In genomic region chr17:44344939-44345496, GRCh38 we compare ENCODE assay signal across 8 cellular contexts. TPM values are rescaled to one million over a fixed set of nuclear protein-coding genes. Genes with fewer than 3 reads are reported as not detected.
DNase-seq lines count a peak whose midpoint lies in the region; ATAC-seq lines count a peak whose summit lies in the region.

Gene GRN (plus strand): TSS chr17:44345302. CDS start chr17:44349165, 3,863 bp downstream.

- H3K9me2 ChIP-seq in Karpas-422 (replicated peaks; ENCODE audit: insufficient read depth, low read length) = no peaks in the 10 kb centered on the region

- H3K27ac Mint-ChIP-seq in naive B cell = peak within 1 kb of the TSS; percentile 83 to 98 (median 94)
- peak within 1 kb of the TSS; percentile 97 for H3K27ac Mint-ChIP-seq in stimulated activated memory B cell treated with anti-CD40 and anti-IgM and Interleukin-4, amounts not matched to agents 10 μg/mL and 1 μg/mL and 100 μg/mL, for 72 hours

- DNase-seq in DMS 273 (lab: John Stamatoyannopoulos, UW; ENCODE audit: unreplicated experiment) (peak; percentile 99), Karpas-422 (peak; percentile 97), RPMI8226 (peak; percentile 95), fibroblast of gingiva (ENCODE audit: low read depth) (peak; percentile 98), naive B cell (peak; percentile 85)
- peak; percentile 67 to 71 for DNase-seq in activated T-helper 1 cell treated with anti-CD3 and anti-CD28 coated beads, Interleukin-2, amount 50 U/mL, for 16 hours (ENCODE audit: low read depth in 1 of 2, low spot score in 1 of 2)

- peaks cover 43% of the 10 kb centered on the region for H3K4me1 ChIP-seq in Karpas-422 (ENCODE audit: low read length)

- H2AFZ ChIP-seq in Karpas-422 (ENCODE audit: low read length) = peak within 1 kb of the TSS; percentile 31; the same call in 1 of the 2 replicates

- H3K4me3 ChIP-seq in Karpas-422 (ENCODE audit: low read length) = peak within 1 kb of the TSS; percentile 77

- H4K20me1 ChIP-seq in Karpas-422 (ENCODE audit: insufficient read depth, low read depth, low read length) = no peaks in the 10 kb centered on the region

- no peaks in the 10 kb centered on the region for H3K36me3 Mint-ChIP-seq in naive B cell
- H3K36me3 Mint-ChIP-seq in stimulated activated memory B cell treated with anti-CD40 and anti-IgM and Interleukin-4, amounts not matched to agents 10 μg/mL and 1 μg/mL and 100 μg/mL, for 72 hours = peaks cover 17% of the 10 kb centered on the region

- peak within 1 kb of the TSS; percentile 90 for H3K4me2 ChIP-seq in Karpas-422 (ENCODE audit: low read depth, low read length, poor library complexity, severe bottlenecking)

- no peaks in the 10 kb centered on the region for H3K27me3 ChIP-seq in Karpas-422 (ENCODE audit: low read length)

- peak within 1 kb of the TSS; percentile 88 to 99 (median 96) for H3K4me3 Mint-ChIP-seq in naive B cell
- H3K4me3 Mint-ChIP-seq in stimulated activated memory B cell treated with anti-CD40 and anti-IgM and Interleukin-4, amounts not matched to agents 10 μg/mL and 1 μg/mL and 100 μg/mL, for 72 hours = peak within 1 kb of the TSS; percentile 95

- H3K27ac ChIP-seq in Karpas-422 (ENCODE audit: low read length) = peak within 1 kb of the TSS; percentile 95

- peaks cover 8% of the 10 kb centered on the region for H3K79me2 ChIP-seq in Karpas-422 (ENCODE audit: low read length)

- peaks cover 0 to 18% (median 7%) of the 10 kb centered on the region in 3 donors for H3K27me3 Mint-ChIP-seq in naive B cell
- H3K27me3 Mint-ChIP-seq in stimulated activated memory B cell treated with anti-CD40 and anti-IgM and Interleukin-4, amounts not matched to agents 10 μg/mL and 1 μg/mL and 100 μg/mL, for 72 hours = no peaks in the 10 kb centered on the region

- H3K9me3 Mint-ChIP-seq in naive B cell = no peaks in the 10 kb centered on the region
- H3K9me3 Mint-ChIP-seq in stimulated activated memory B cell treated with anti-CD40 and anti-IgM and Interleukin-4, amounts not matched to agents 10 μg/mL and 1 μg/mL and 100 μg/mL, for 72 hours = no peaks in the 10 kb centered on the region

- H3K9ac ChIP-seq in Karpas-422 (ENCODE audit: low read length) = peak within 1 kb of the TSS; percentile 83

- no peaks in the 10 kb centered on the region for H3K36me3 ChIP-seq in Karpas-422 (ENCODE audit: insufficient read depth, low read length)

- H3K4me1 Mint-ChIP-seq in naive B cell = peaks cover 45 to 57% (median 53%) of the 10 kb centered on the region in 3 donors
- peaks cover 55% of the 10 kb centered on the region for H3K4me1 Mint-ChIP-seq in stimulated activated memory B cell treated with anti-CD40 and anti-IgM and Interleukin-4, amounts not matched to agents 10 μg/mL and 1 μg/mL and 100 μg/mL, for 72 hours

- ATAC-seq in GM21529 (IDR thresholded peaks at IDR 0.05; ENCODE audit: unreplicated experiment) (peak; percentile 63), naive B cell (ENCODE audit: low read depth in 2 of 2) (peak; percentile 65 to 68)
- ATAC-seq in stimulated activated memory B cell treated with anti-CD40 and anti-IgM and Interleukin-4, amounts not matched to agents 10 μg/mL and 1 μg/mL and 100 μg/mL, for 72 hours = peak; percentile 83

- H3K9me3 ChIP-seq in Karpas-422 (ENCODE audit: low read length) = no peaks in the 10 kb centered on the region

RNA-seq across cellular contexts. Expression of gene GRN, which starts in this region (rescaled TPM):
- total RNA-seq in Karpas-422 (2014; rRNA removed; shearing (Covaris generic); ENCODE audit: low replicate concordance) = 194 and 327 TPM in 2 replicates
- polyA plus RNA-seq in naive B cell (ENCODE audit: low read depth in 6 of 6) = 100 to 1,000 TPM; 102 to 198 (median 110) TPM

Comparison
In these comparisons a context has a peak if more than half of its experiments do, and no peak if none do; other contexts are left out.
1. Peak in every context shown above with its lines: DNase-seq, ATAC-seq, H3K4me3 ChIP-seq and H3K27ac ChIP-seq.